Comparison of ENCODE assay signal across 23 cellular contexts in genomic region chr5:151345187-151345807, GRCh38. TPM values are rescaled to one million over a fixed set of nuclear protein-coding genes. Genes with fewer than 3 reads are reported as not detected.
DNase-seq lines count a peak whose midpoint lies in the region; ATAC-seq, FAIRE-seq and TF ChIP-seq lines count a peak whose summit lies in the region.
"Had no signal": no experiment of that assay in that cellular context is flagged by ENCODE, and none has a peak within 500 bp of the region (broad histone marks: within the 10 kb centered on the region; RNA-seq: fewer than 3 reads in every experiment).

No MANE protein-coding gene starts in this region.

- no peak for TF ChIP-seq RAD21 in K562 (CRISPR knock-in tag; conservative IDR thresholded peaks at IDR 0.05 in 1 of 2, IDR thresholded peaks at IDR 0.05 in 1 of 2)

- no peak for TF ChIP-seq CTCF in K562 (IDR thresholded peaks at IDR 0.05 in 2 of 3, conservative IDR thresholded peaks at IDR 0.05 in 1 of 3; ENCODE audit: insufficient read depth in 2 of 3, low read depth in 1 of 3, low read length in 3 of 3)
- no peak for TF ChIP-seq CTCF in gastrocnemius medialis (IDR thresholded peaks at IDR 0.05 in 4 of 5, conservative IDR thresholded peaks at IDR 0.05 in 1 of 5)

- DNase-seq in K562 (ENCODE audit: extremely low read depth in 1 of 4, low spot score in 3 of 4) (no peak), kidney tubule cell (ENCODE audit: low spot score) (peak; percentile 2), gastrocnemius medialis (peak in 1 of 2 donors; percentile 65), left ventricle myocardium superior (no peak), Kasumi-1 (lab: John Stamatoyannopoulos, UW) (no peak)
- DNase-seq in activated naive CD4-positive, alpha-beta T cell treated with anti-CD3 and anti-CD28 coated beads, Interleukin-2, amount 50 U/mL, for 16 hours = no peak
- DNase-seq: 8988T; CD4-positive, alpha-beta T cell; NCI-H1048; NCI-H1436; NCI-H1930; NCI-H226; NCI-H524; NCI-H82; RPMI8226; SHP77 treated with DMSO at 0.1 percent for 48 hours had no signal

- no TSS peak for BruUV-seq in K562 (replicated peaks; lab: Mats Ljungman, UMichigan)

- no peak overlapping the region for H3K27ac ChIP-seq in BLaER1 treated with 17β-estradiol and CSF1 and Interleukin-3, amounts not matched to agents 10 nM and 100 nM
- H3K27ac ChIP-seq in K562 (ENCODE audit: extremely low read depth, low read depth, low read length) (no peak overlapping the region), gastrocnemius medialis (peak overlapping the region; percentile 92 to 96 (median 94))
- H3K27ac ChIP-seq: GM23248, KMS-11 had no signal

- no peak for TF ChIP-seq EP300 in K562 (IDR thresholded peaks at IDR 0.05; ENCODE audit: low read length)

- under 1% methylated on average over 11 of the region's 11 CpGs for WGBS in K562 (ENCODE audit: insufficient coverage, low coverage, missing lambda C conversion rate)

- intact Hi-C loops in K562 (cut with micrococcal nuclease) = no loop called here
- intact Hi-C loops in gastrocnemius medialis (cut with DNase I; ENCODE audit: low total_unique reads) = loop anchor here (2.0 to 5.0 kb wide), 2 partner anchors 22 to 87 kb away; no protein-coding TSS in a partner anchor
- intact Hi-C loops in left ventricle myocardium superior (cut with micrococcal nuclease) = no loop called here

- CTCF ChIA-PET in K562 (lab: Yijun Ruan, JAX; ENCODE audit: low intra/inter-chr PET ratio) = no interaction called here

- no peak for FAIRE-seq in K562 (lab: Jason Lieb, UNC)
- FAIRE-seq: GM12878 had no signal

- no peaks in the 10 kb centered on the region for H4K20me1 ChIP-seq in BLaER1 treated with 17β-estradiol and CSF1 and Interleukin-3, amounts not matched to agents 10 nM and 100 nM
- no peaks in the 10 kb centered on the region; the same call in 1 of the 2 replicates for H4K20me1 ChIP-seq in K562 (replicated peaks; ENCODE audit: control insufficient read depth, insufficient read depth, low read length)

- H3K27me3 ChIP-seq in BLaER1 treated with 17β-estradiol and CSF1 and Interleukin-3, amounts not matched to agents 10 nM and 100 nM = no peaks in the 10 kb centered on the region
- H3K27me3 ChIP-seq in K562 (ENCODE audit: control insufficient read depth in 2 of 2, insufficient read depth in 2 of 2, low read length in 2 of 2) (peaks cover 4 to 38% of the 10 kb centered on the region in 2 experiments), gastrocnemius medialis (no peaks in the 10 kb centered on the region)

- H3K4me2 ChIP-seq in BLaER1 treated with 17β-estradiol and CSF1 and Interleukin-3, amounts not matched to agents 10 nM and 100 nM = peak overlapping the region in 10 of 11 experiments; percentile 8 to 50 (median 37); a peak in 18 of 22 replicates
- H3K4me2 ChIP-seq in K562 (ENCODE audit: insufficient read depth, low read length) = no peak overlapping the region
- H3K4me2 ChIP-seq: KMS-11 had no signal

- no peak for ATAC-seq in K562
- peak; percentile 33 to 49 for ATAC-seq in gastrocnemius medialis
- ATAC-seq in HG03354 (IDR thresholded peaks at IDR 0.05; ENCODE audit: poor library complexity, severe bottlenecking, unreplicated experiment) = no peak
- ATAC-seq in left ventricle myocardium superior = no peak
- ATAC-seq: GM12878 had no signal

- H3K36me3 ChIP-seq in BLaER1 treated with 17β-estradiol and CSF1 and Interleukin-3, amounts not matched to agents 10 nM and 100 nM = no peaks in the 10 kb centered on the region
- H3K36me3 ChIP-seq in K562 (ENCODE audit: control insufficient read depth, insufficient read depth, low read length) (no peaks in the 10 kb centered on the region), gastrocnemius medialis (peaks cover 0 to 27% of the 10 kb centered on the region in 2 donors)

- H2AFZ ChIP-seq in K562 (ENCODE audit: low read depth, low read length) = no peak overlapping the region
- H2AFZ ChIP-seq: GM23248 had no signal

- no peaks in the 10 kb centered on the region for H3K79me2 ChIP-seq in K562 (ENCODE audit: control insufficient read depth, insufficient read depth, low read length)

- TF ChIP-seq POLR2A in K562 (conservative IDR thresholded peaks at IDR 0.05) (no peak), gastrocnemius medialis (IDR thresholded peaks at IDR 0.05) (peak in 1 of 2 donors; percentile 32)

- H3K4me1 ChIP-seq in BLaER1 treated with 17β-estradiol and CSF1 and Interleukin-3, amounts not matched to agents 10 nM and 100 nM = peaks cover 6 to 17% (median 12%) of the 10 kb centered on the region in 10 experiments; a peak in 16 of 20 replicates
- no peaks in the 10 kb centered on the region for H3K4me1 ChIP-seq in K562 (replicated peaks in 1 of 2; ENCODE audit: control insufficient read depth in 2 of 2, insufficient read depth in 2 of 2, low read length in 2 of 2)
- peaks cover 49 to 50% of the 10 kb centered on the region in 2 donors for H3K4me1 ChIP-seq in gastrocnemius medialis

- peaks cover 0 to 5% (median 0%) of the 10 kb centered on the region in 11 experiments; a peak in 2 of 22 replicates for H3K9me3 ChIP-seq in BLaER1 treated with 17β-estradiol and CSF1 and Interleukin-3, amounts not matched to agents 10 nM and 100 nM (replicated peaks in 1 of 11)
- H3K9me3 ChIP-seq in K562 (replicated peaks; ENCODE audit: control insufficient read depth, insufficient read depth, low read depth, low read length) = no peaks in the 10 kb centered on the region
- H3K9me3 ChIP-seq in gastrocnemius medialis = no peaks in the 10 kb centered on the region

- H3K4me3 ChIP-seq in BLaER1 treated with 17β-estradiol and CSF1 and Interleukin-3, amounts not matched to agents 10 nM and 100 nM = no peak overlapping the region
- no peak overlapping the region for H3K4me3 ChIP-seq in K562
- H3K4me3 ChIP-seq in gastrocnemius medialis = peak overlapping the region; percentile 50 to 63 (median 54)
- H3K4me3 ChIP-seq: GM12878, GM23248 had no signal

- POLR2A ChIA-PET in K562 (lab: Yijun Ruan, JAX) = no interaction called here

- no peak overlapping the region for H3K9ac ChIP-seq in BLaER1 treated with 17β-estradiol and CSF1 and Interleukin-3, amounts not matched to agents 10 nM and 100 nM
- no peak overlapping the region for H3K9ac ChIP-seq in K562 (ENCODE audit: insufficient read depth in 1 of 2, low read depth in 2 of 2, low read length in 2 of 2)
- H3K9ac ChIP-seq: GM23248, KMS-11 had no signal

- no peaks in the 10 kb centered on the region for H3K9me1 ChIP-seq in K562 (ENCODE audit: control insufficient read depth, insufficient read depth, low read length)

- in situ Hi-C loops in K562 (cut with MboI) (no loop called here), gastrocnemius medialis (cut with MboI; ENCODE audit: low sequenced_read_pairs in 4 of 4) (no loop called here)

TF ChIP-seq in K562, 482 proteins besides CTCF, POLR2A, EP300 and RAD21:
- TF ChIP-seq BCL6 (CRISPR knock-in tag; IDR thresholded peaks at IDR 0.05) (no peak), HMBOX1 (IDR thresholded peaks at IDR 0.05) (0 out of 2 replicates have a peak, but pooled peaks have one; percentile 30)

RNA-seq across cellular contexts. Expression of gene SLC36A2, which starts 2.1 kb away (rescaled TPM):
- not detected in 2 replicates for total RNA-seq in K562 (2011; cell fraction: chromatin; rRNA removed; ENCODE audit: low replicate concordance)
- not detected in 2 replicates for total RNA-seq in K562 (2011; cell fraction: nucleolus; rRNA removed)
- not detected in 2 replicates for total RNA-seq in K562 (2011; cell fraction: nucleoplasm; rRNA removed)
- not detected in 2 replicates for total RNA-seq in K562 (2014; rRNA removed)
- total RNA-seq in K562 (2014; rRNA removed; fragmentation: Illumina TruSeq; extraction: Trizol) = not detected in 2 replicates
- not detected in 2 replicates for total RNA-seq in K562 (2015; rRNA removed; fragmentation: Illumina TruSeq; extraction: Trizol)
- total RNA-seq in K562 (2021) = not detected in 2 replicates
- not detected in 2 replicates for polyA plus RNA-seq in K562 (2011; rRNA removed)
- polyA plus RNA-seq in K562 (2011; cell fraction: cytosol; rRNA removed) = not detected in 2 replicates
- not detected in 2 replicates for polyA plus RNA-seq in K562 (2011; cell fraction: nucleus; rRNA removed)
- polyA plus RNA-seq in K562 (2012) = 0.03 TPM in 1 of 2 replicates, not detected in the other
- polyA plus RNA-seq in K562 (2014; fragmentation: Illumina TruSeq; extraction: Trizol) = not detected in 2 replicates
- not detected for polyA plus RNA-seq in K562 (2014; fragmentation: Nextera tagmentation; extraction: Ambion mirVana)
- not detected in 2 replicates for polyA plus RNA-seq in K562 (2014; rRNA removed)
- polyA minus RNA-seq in K562 (2011; rRNA and poly(A)+ RNA removed) = not detected in 2 replicates
- not detected in 2 replicates for polyA minus RNA-seq in K562 (2011; cell fraction: cytosol; rRNA and poly(A)+ RNA removed)
- not detected in 2 replicates for polyA minus RNA-seq in K562 (2011; cell fraction: nucleus; rRNA and poly(A)+ RNA removed)
- total RNA-seq in gastrocnemius medialis = 10 to 100 TPM in 3 of 4 donors, 1 to 10 TPM in 1; 8.8 to 22.9 (median 16.4) TPM
- 0.22 TPM for total RNA-seq in left ventricle myocardium superior
- total RNA-seq: CD4-positive, alpha-beta T cell; GM12878; GM23248; M059J had no signal
- polyA plus RNA-seq: AG04450, GM12878, GM23248 had no signal

RNA-seq across cellular contexts. Expression of gene SLC36A3, which starts 41.7 kb away (rescaled TPM):
- not detected in 2 replicates for total RNA-seq in K562 (2011; cell fraction: chromatin; rRNA removed; ENCODE audit: low replicate concordance)
- total RNA-seq in K562 (2011; cell fraction: nucleolus; rRNA removed) = not detected in 2 replicates
- not detected in 2 replicates for total RNA-seq in K562 (2011; cell fraction: nucleoplasm; rRNA removed)
- not detected in 2 replicates for total RNA-seq in K562 (2014; rRNA removed)
- not detected in 2 replicates for total RNA-seq in K562 (2014; rRNA removed; fragmentation: Illumina TruSeq; extraction: Trizol)
- not detected in 2 replicates for total RNA-seq in K562 (2015; rRNA removed; fragmentation: Illumina TruSeq; extraction: Trizol)
- not detected in 2 replicates for total RNA-seq in K562 (2021)
- not detected in 2 replicates for polyA plus RNA-seq in K562 (2011; rRNA removed)
- polyA plus RNA-seq in K562 (2011; cell fraction: cytosol; rRNA removed) = not detected in 2 replicates
- polyA plus RNA-seq in K562 (2011; cell fraction: nucleus; rRNA removed) = not detected in 2 replicates
- not detected in 2 replicates for polyA plus RNA-seq in K562 (2012)
- polyA plus RNA-seq in K562 (2014; fragmentation: Illumina TruSeq; extraction: Trizol) = not detected in 2 replicates
- polyA plus RNA-seq in K562 (2014; fragmentation: Nextera tagmentation; extraction: Ambion mirVana) = not detected
- polyA plus RNA-seq in K562 (2014; rRNA removed) = not detected in 2 replicates
- polyA minus RNA-seq in K562 (2011; rRNA and poly(A)+ RNA removed) = not detected in 2 replicates
- not detected in 2 replicates for polyA minus RNA-seq in K562 (2011; cell fraction: cytosol; rRNA and poly(A)+ RNA removed)
- not detected in 2 replicates for polyA minus RNA-seq in K562 (2011; cell fraction: nucleus; rRNA and poly(A)+ RNA removed)
- not detected for total RNA-seq in gastrocnemius medialis
- not detected for total RNA-seq in left ventricle myocardium superior
- total RNA-seq: CD4-positive, alpha-beta T cell; GM12878; GM23248; M059J had no signal
- polyA plus RNA-seq: AG04450, GM23248 had no signal

Comparison
In these comparisons a context has a peak if more than half of its experiments do, and no peak if none do; other contexts are left out.
1. H3K27ac ChIP-seq: peak in gastrocnemius medialis (4 of 4); none in BLaER1 treated with 17β-estradiol and CSF1 and Interleukin-3, amounts not matched to agents 10 nM and 100 nM (0 of 11) and K562 (single experiment).
2. H3K4me3 ChIP-seq: peak in gastrocnemius medialis (4 of 4); none in BLaER1 treated with 17β-estradiol and CSF1 and Interleukin-3, amounts not matched to agents 10 nM and 100 nM (0 of 10) and K562 (single experiment).
3. ATAC-seq: peak in gastrocnemius medialis (2 of 2); none in K562 (single experiment), HG03354 (single experiment) and left ventricle myocardium superior (single experiment).